In the genomic region with DNA sequence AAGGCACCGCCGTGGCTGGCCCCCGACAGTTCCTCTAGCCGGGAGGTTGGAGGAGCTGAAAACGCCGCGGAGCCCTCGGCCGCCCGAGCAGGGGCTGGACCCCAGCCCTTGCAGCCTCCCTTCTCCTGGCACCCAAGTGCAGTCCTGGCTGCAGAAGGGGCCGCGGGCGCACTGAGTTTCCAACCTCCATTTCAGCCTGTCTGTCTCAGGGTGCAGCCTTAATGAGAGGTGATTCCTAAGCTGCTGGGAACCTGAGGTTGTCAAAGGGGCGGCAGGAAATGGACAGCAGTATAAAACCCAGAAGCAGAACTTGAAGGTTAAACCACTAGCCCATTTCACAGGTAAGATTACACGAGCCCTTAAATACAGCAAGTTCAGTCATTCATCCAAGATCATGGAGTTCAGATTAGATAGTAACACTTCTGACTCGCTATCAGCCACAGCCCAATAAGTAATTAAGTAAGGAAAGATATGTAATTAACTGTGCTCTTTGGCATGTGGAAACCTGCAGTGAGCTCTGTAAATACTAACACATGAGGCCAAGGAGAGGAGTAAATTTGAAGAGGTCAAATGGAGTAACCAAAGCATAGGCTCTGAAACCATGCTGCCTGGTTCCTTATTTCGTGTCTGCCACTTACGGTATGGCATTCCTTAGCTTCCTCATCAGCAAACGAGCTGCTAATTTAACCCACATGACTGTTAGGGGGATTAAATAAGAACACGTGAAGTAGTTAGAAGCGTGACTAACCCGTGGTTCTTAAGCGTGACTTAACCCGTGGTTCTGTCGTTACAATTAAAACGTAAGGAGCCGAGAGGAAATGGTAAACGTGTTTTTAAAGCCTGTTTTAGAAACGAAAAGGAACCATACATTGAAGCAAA, we compare ENCODE assay signal across 8 cellular contexts. TPM values are rescaled to one million over a fixed set of nuclear protein-coding genes. Genes with fewer than 3 reads are reported as not detected.
DNase-seq lines count a peak whose midpoint lies in the region; ATAC-seq and TF ChIP-seq lines count a peak whose summit lies in the region.

No MANE protein-coding gene starts in this region.

- no peaks in the 10 kb centered on the region for H3K9me3 ChIP-seq in liver (ENCODE audit: control insufficient read depth in 4 of 4, low read length in 3 of 4)
- no peaks in the 10 kb centered on the region for H3K9me3 ChIP-seq in stomach smooth muscle (ENCODE audit: control insufficient read depth in 2 of 2, low read length in 2 of 2)

- peaks cover 42% of the 10 kb centered on the region for H3K4me1 Mint-ChIP-seq in CD14-positive monocyte

- H3K4me1 ChIP-seq in liver (ENCODE audit: control insufficient read depth in 4 of 4, insufficient read depth in 4 of 4, low read length in 3 of 4) = peaks cover 0 to 24% (median 7%) of the 10 kb centered on the region in 4 donors
- peaks cover 3% of the 10 kb centered on the region for H3K4me1 ChIP-seq in stomach smooth muscle (ENCODE audit: control insufficient read depth, insufficient read depth, low read length)

- peaks cover 0 to 1% (median 0%) of the 10 kb centered on the region in 3 donors for H3K27me3 Mint-ChIP-seq in CD14-positive monocyte (ENCODE audit: low read depth in 3 of 3)

- H3K4me3 ChIP-seq in coronary artery (peak overlapping the region; percentile 91), liver (ENCODE audit: low read depth in 1 of 3, low read length in 3 of 3) (peak overlapping the region; percentile 80 to 94 (median 82)), stomach smooth muscle (ENCODE audit: low read length in 2 of 2) (peak overlapping the region; percentile 61 to 94)

- peak overlapping the region; percentile 92 to 97 for H3K4me3 Mint-ChIP-seq in CD14-positive monocyte

- H3K36me3 Mint-ChIP-seq in CD14-positive monocyte = peaks cover 3 to 8% of the 10 kb centered on the region in 2 donors

- intact Hi-C loops in CD14-positive monocyte (cut with micrococcal nuclease) = loop anchor here in 1 of 2 donors (5.0 to 10.0 kb wide), 3 partner anchors 53 to 1440 kb away; partner anchors contain the start of genes CDADC1, PHF11 and SUCLA2

- H3K27me3 ChIP-seq in liver (ENCODE audit: control insufficient read depth in 4 of 4, insufficient read depth in 4 of 4, low read length in 3 of 4) = no peaks in the 10 kb centered on the region
- H3K27me3 ChIP-seq in stomach smooth muscle (ENCODE audit: control insufficient read depth in 1 of 2, insufficient read depth in 2 of 2, low read length in 2 of 2) = no peaks in the 10 kb centered on the region

- peak; percentile 10 for ATAC-seq in GM19351 (IDR thresholded peaks at IDR 0.05; ENCODE audit: unreplicated experiment)

- H3K27ac ChIP-seq in coronary artery (peak overlapping the region; percentile 88), liver (ENCODE audit: low read depth in 1 of 2, low read length in 2 of 2) (peak overlapping the region; percentile 87 to 89), stomach smooth muscle (ENCODE audit: low read length) (peak overlapping the region; percentile 96)

- H3K27ac Mint-ChIP-seq in CD14-positive monocyte = peak overlapping the region; percentile 97 to 100 (median 98)

- TF ChIP-seq CTCF in CD14-positive monocyte (IDR thresholded peaks at IDR 0.05) = no peak
- no peak for TF ChIP-seq CTCF in coronary artery (IDR thresholded peaks at IDR 0.05)
- no peak for TF ChIP-seq CTCF in liver (IDR thresholded peaks at IDR 0.05; ENCODE audit: low read depth, low read length, missing input control)

- no peaks in the 10 kb centered on the region for H3K36me3 ChIP-seq in liver (ENCODE audit: control insufficient read depth in 4 of 4, insufficient read depth in 3 of 4, low read depth in 1 of 4, low read length in 3 of 4)
- no peaks in the 10 kb centered on the region for H3K36me3 ChIP-seq in stomach smooth muscle (ENCODE audit: control insufficient read depth in 2 of 2, insufficient read depth in 2 of 2, low read length in 2 of 2)

- under 1% methylated on average over 29 of the region's 29 CpGs for WGBS in liver

- in situ Hi-C loops in KBM-7 (cut with MboI; ENCODE audit: low pct_unique_long_range_greater_than_20kb, low sequenced_read_pairs) = no loop called here

- no peak for TF ChIP-seq RAD21 in liver (IDR thresholded peaks at IDR 0.05)

- DNase-seq in CD14-positive monocyte (ENCODE audit: low spot score) = peak; percentile 82
- peak; percentile 87 for DNase-seq in KBM-7
- peak; percentile 18 for DNase-seq in T-helper 22 cell (ENCODE audit: low read depth)
- DNase-seq in coronary artery (ENCODE audit: low spot score) = no peak
- DNase-seq in NCI-H1694 (lab: John Stamatoyannopoulos, UW) = no peak

- H3K9me3 Mint-ChIP-seq in CD14-positive monocyte = peaks cover 0 to 4% (median 0%) of the 10 kb centered on the region in 7 donors

- H3K9ac ChIP-seq in liver (ENCODE audit: low read depth in 1 of 2, low read length in 2 of 2) = peak overlapping the region; percentile 80 to 94
- peak overlapping the region; percentile 50 to 80 for H3K9ac ChIP-seq in stomach smooth muscle (ENCODE audit: low read length in 2 of 2)

TF ChIP-seq in liver, 16 proteins besides CTCF, POLR2A, EP300 and RAD21:
- TF ChIP-seq MAX (IDR thresholded peaks at IDR 0.05) (peak; percentile 59), YY1 (IDR thresholded peaks at IDR 0.05) (peak; percentile 41), JUND (IDR thresholded peaks at IDR 0.05) (no peak), TAF1 (conservative IDR thresholded peaks at IDR 0.05) (no peak)
- TF ChIP-seq, protein P1, sequence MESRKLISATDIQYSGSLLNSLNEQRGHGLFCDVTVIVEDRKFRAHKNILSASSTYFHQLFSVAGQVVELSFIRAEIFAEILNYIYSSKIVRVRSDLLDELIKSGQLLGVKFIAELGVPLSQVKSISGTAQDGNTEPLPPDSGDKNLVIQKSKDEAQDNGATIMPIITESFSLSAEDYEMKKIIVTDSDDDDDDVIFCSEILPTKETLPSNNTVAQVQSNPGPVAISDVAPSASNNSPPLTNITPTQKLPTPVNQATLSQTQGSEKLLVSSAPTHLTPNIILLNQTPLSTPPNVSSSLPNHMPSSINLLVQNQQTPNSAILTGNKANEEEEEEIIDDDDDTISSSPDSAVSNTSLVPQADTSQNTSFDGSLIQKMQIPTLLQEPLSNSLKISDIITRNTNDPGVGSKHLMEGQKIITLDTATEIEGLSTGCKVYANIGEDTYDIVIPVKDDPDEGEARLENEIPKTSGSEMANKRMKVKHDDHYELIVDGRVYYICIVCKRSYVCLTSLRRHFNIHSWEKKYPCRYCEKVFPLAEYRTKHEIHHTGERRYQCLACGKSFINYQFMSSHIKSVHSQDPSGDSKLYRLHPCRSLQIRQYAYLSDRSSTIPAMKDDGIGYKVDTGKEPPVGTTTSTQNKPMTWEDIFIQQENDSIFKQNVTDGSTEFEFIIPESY (IDR thresholded peaks at IDR 0.05) = no peak

RNA-seq across cellular contexts. Expression of gene SETDB2, which starts 0.7 kb away (rescaled TPM):
- polyA plus RNA-seq in CD14-positive monocyte (1 to 10 TPM; 4.8 to 6.8 TPM), liver (1 to 10 TPM; 1.9 to 3.5 TPM)
- 1 to 10 TPM; 6.2 TPM for total RNA-seq in liver

RNA-seq across cellular contexts. Expression of gene CAB39L, which starts 0.9 kb away (rescaled TPM):
- polyA plus RNA-seq in CD14-positive monocyte = 1 to 10 TPM; 2.7 to 5.1 TPM
- 1 to 10 TPM; 2.3 to 5.1 TPM for total RNA-seq in liver
- 1 to 10 TPM; 1.8 to 1.9 TPM for polyA plus RNA-seq in liver

RNA-seq across cellular contexts. Expression of gene PHF11, which starts 51.0 kb away (rescaled TPM):
- polyA plus RNA-seq in CD14-positive monocyte (10 to 100 TPM; 63.4 to 68.8 TPM), liver (10 to 100 TPM in 1 of 2 donors, 1 to 10 TPM in 1; 8.8 to 16.1 TPM)
- total RNA-seq in liver = 10 to 100 TPM in 1 of 2 donors, 1 to 10 TPM in 1; 8.6 to 14.2 TPM

Comparison
In these comparisons a context has a peak if more than half of its experiments do, and no peak if none do; other contexts are left out.
1. DNase-seq: peak in CD14-positive monocyte (single experiment), KBM-7 (single experiment) and T-helper 22 cell (single experiment); none in coronary artery (single experiment) and NCI-H1694 (single experiment).
2. Peak in every context shown above with its lines, with median percentiles within 50 percentile points of each other: H3K27ac ChIP-seq and H3K4me3 ChIP-seq.